28 cellular contexts compared by ENCODE assay signal in the genomic region with DNA sequence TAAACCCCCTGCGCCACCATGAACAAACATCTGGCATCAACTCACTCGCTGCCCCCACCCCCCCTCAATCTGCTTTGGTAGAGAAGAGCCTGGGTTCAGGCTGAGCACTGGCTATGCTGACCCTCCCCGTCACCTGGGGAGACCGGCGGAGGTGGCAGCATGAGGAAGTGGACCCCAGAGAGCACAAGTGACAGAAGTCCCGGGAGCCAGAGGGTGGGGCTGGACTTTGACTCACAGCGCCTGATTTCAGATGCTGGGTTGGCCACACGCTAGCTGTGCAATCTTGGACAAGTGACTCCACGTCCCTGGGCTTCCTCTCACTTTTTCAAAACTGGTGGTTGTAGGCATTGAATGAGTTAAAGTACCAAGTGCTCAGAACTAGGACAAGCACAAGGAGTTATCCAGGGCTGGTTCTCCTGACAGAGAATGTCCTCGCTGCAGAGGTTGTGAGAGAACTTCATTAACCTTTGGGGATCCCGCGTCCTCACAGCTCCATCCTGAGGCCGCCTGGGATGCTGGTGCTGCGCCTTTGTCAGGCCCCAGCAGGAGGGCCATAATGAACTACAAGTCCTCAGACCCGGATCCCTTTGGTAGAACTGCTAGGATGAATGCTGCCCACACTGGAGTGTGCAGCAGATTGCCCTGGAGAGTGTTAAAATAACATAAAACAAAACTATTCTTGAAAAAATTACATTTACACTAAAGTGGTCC. TPM values are rescaled to one million over a fixed set of nuclear protein-coding genes. Genes with fewer than 3 reads are reported as not detected.
DNase-seq lines count a peak whose midpoint lies in the region; ATAC-seq and TF ChIP-seq lines count a peak whose summit lies in the region.
"Had no signal": no experiment of that assay in that cellular context is flagged by ENCODE, and none has a peak within 500 bp of the region (broad histone marks: within the 10 kb centered on the region; RNA-seq: fewer than 3 reads in every experiment).

No MANE protein-coding gene starts in this region.

- H3K4me1 Mint-ChIP-seq in Calu3 (ENCODE audit: low read depth, unreplicated experiment): peaks cover 14% of the 10 kb centered on the region
- H3K4me1 Mint-ChIP-seq: immature natural killer cell had no signal

- no peaks in the 10 kb centered on the region for H3K9me3 Mint-ChIP-seq in Calu3 (ENCODE audit: low read depth, unreplicated experiment)
- H3K9me3 Mint-ChIP-seq: activated naive CD4-positive, alpha-beta T cell treated with anti-CD3 and anti-CD28 coated beads for 36 hours; activated T-cell treated with anti-CD3 and anti-CD28 coated beads, Interleukin-2, amount 50 U/mL, for 72 hours; CD4-positive, alpha-beta T cell; immature natural killer cell; T-helper 1 cell treated with Interleukin-12 subunit alpha and Interleukin-12 subunit beta and Interleukin-4 antibody, amounts not matched to agents 30 μg/mL and 1 μg/mL, for 36 hours had no signal

- DNase-seq in Calu3: peak; percentile 26
- DNase-seq in NCI-H146 (lab: John Stamatoyannopoulos, UW): peak; percentile 61
- DNase-seq in hepatocyte (ENCODE audit: low spot score): peak; percentile 77
- peak; percentile 41 for DNase-seq in osteoblast (ENCODE audit: insufficient read length, low spot score, missing footprints)
- DNase-seq in NK-92 treated with Interleukin-12 subunit alpha and Interleukin-12 subunit beta, amount 100 ng/mL, for 24 hours (lab: John Stamatoyannopoulos, UW): no peak
- DNase-seq in central memory CD4-positive, alpha-beta T cell: no peak
- no peak for DNase-seq in DMS114 treated with DMSO at 0.1 percent for 48 hours (lab: John Stamatoyannopoulos, UW; ENCODE audit: unreplicated experiment)
- DNase-seq: activated CD4-positive, alpha-beta T cell treated with anti-CD3 and anti-CD28 coated beads, Interleukin-2, amount 50 U/mL, for 48 hours; activated naive CD4-positive, alpha-beta T cell treated with anti-CD3 and anti-CD28 coated beads for 36 hours; activated T-cell treated with anti-CD3 and anti-CD28 coated beads, Interleukin-2, amount 50 U/mL, for 72 hours; CD4-positive, alpha-beta T cell; cerebellar nuclear complex; immature natural killer cell; mesenchymal stem cell; NCI-H2081; NCI-H526 treated with DMSO at 0.1 percent for 48 hours; PC-9; Right ventricle myocardium superior; sigmoid colon; stimulated activated CD4-positive, alpha-beta T cell treated with anti-CD3 and anti-CD28 coated beads, Interleukin-4, amount 100 ng/mL, for 1 hour had no signal

- intact Hi-C loops in Calu3 (cut with micrococcal nuclease; ENCODE audit: unreplicated experiment): no loop called here

- no peaks in the 10 kb centered on the region for H3K27me3 Mint-ChIP-seq in Calu3 (ENCODE audit: unreplicated experiment)
- H3K27me3 Mint-ChIP-seq: CD4-positive, alpha-beta T cell had no signal

- H2AFZ ChIP-seq in hepatocyte: no peak overlapping the region
- H2AFZ ChIP-seq in osteoblast (ENCODE audit: low read length): no peak overlapping the region
- H2AFZ ChIP-seq: PC-9 had no signal

- no peak overlapping the region for H3K4me3 ChIP-seq in hepatocyte
- H3K4me3 ChIP-seq in osteoblast (ENCODE audit: insufficient read depth, low read length): no peak overlapping the region
- H3K4me3 ChIP-seq: PC-9, sigmoid colon, tibial nerve had no signal

- no peak overlapping the region for H3K4me3 Mint-ChIP-seq in Calu3 (ENCODE audit: low read depth, unreplicated experiment)
- H3K4me3 Mint-ChIP-seq: activated naive CD4-positive, alpha-beta T cell treated with anti-CD3 and anti-CD28 coated beads for 36 hours; activated T-cell treated with anti-CD3 and anti-CD28 coated beads, Interleukin-2, amount 50 U/mL, for 72 hours; brain; CD4-positive, alpha-beta T cell; immature natural killer cell; T-helper 1 cell treated with Interleukin-12 subunit alpha and Interleukin-12 subunit beta and Interleukin-4 antibody, amounts not matched to agents 30 μg/mL and 1 μg/mL, for 36 hours had no signal

- peak overlapping the region; percentile 57 for H3K4me2 ChIP-seq in hepatocyte
- H3K4me2 ChIP-seq in osteoblast (ENCODE audit: insufficient read depth, low read length): no peak overlapping the region
- H3K4me2 ChIP-seq: PC-9 had no signal

- TF ChIP-seq CTCF in Calu3 (IDR thresholded peaks at IDR 0.05; ENCODE audit: unreplicated experiment) (no peak), hepatocyte (IDR thresholded peaks at IDR 0.05; ENCODE audit: poor library complexity) (no peak), osteoblast (IDR thresholded peaks at IDR 0.05; ENCODE audit: extremely low read depth, low read depth, low read length) (no peak)

- H3K79me2 ChIP-seq in hepatocyte (no peaks in the 10 kb centered on the region), osteoblast (ENCODE audit: insufficient read depth, low read length) (no peaks in the 10 kb centered on the region)

- H3K36me3 Mint-ChIP-seq in Calu3 (ENCODE audit: insufficient read depth, unreplicated experiment): no peaks in the 10 kb centered on the region
- H3K36me3 Mint-ChIP-seq: brain, immature natural killer cell had no signal

- H3K9me3 ChIP-seq in hepatocyte (ENCODE audit: low read depth): no peaks in the 10 kb centered on the region
- no peaks in the 10 kb centered on the region for H3K9me3 ChIP-seq in osteoblast (ENCODE audit: low read depth, low read length)
- H3K9me3 ChIP-seq: sigmoid colon, tibial nerve had no signal

- H3K36me3 ChIP-seq in hepatocyte (replicated peaks; ENCODE audit: insufficient read depth, low read depth) (no peaks in the 10 kb centered on the region), osteoblast (ENCODE audit: insufficient read depth, low read length) (no peaks in the 10 kb centered on the region)
- H3K36me3 ChIP-seq: sigmoid colon, tibial nerve had no signal

- H3K4me1 ChIP-seq in hepatocyte (ENCODE audit: insufficient read depth) (peaks cover 9% of the 10 kb centered on the region), osteoblast (ENCODE audit: insufficient read depth, low read length) (no peaks in the 10 kb centered on the region)
- H3K4me1 ChIP-seq: sigmoid colon, tibial nerve had no signal

- CTCF ChIA-PET in Calu3 (lab: Charles Lee): no interaction called here

- no peaks in the 10 kb centered on the region for H4K20me1 ChIP-seq in hepatocyte (ENCODE audit: insufficient read depth, poor library complexity, severe bottlenecking)
- H4K20me1 ChIP-seq in osteoblast (ENCODE audit: insufficient read depth, low read length): no peaks in the 10 kb centered on the region

- no peaks in the 10 kb centered on the region for H3K9me2 ChIP-seq in hepatocyte (replicated peaks; ENCODE audit: insufficient read depth)

- peak overlapping the region; percentile 61 for H3K27ac ChIP-seq in hepatocyte
- no peak overlapping the region for H3K27ac ChIP-seq in osteoblast (ENCODE audit: low read depth, low read length)
- H3K27ac ChIP-seq: PC-9, sigmoid colon, tibial nerve had no signal

- H3K27ac Mint-ChIP-seq in Calu3 (ENCODE audit: unreplicated experiment): no peak overlapping the region
- H3K27ac Mint-ChIP-seq: activated naive CD4-positive, alpha-beta T cell treated with anti-CD3 and anti-CD28 coated beads for 36 hours; CD4-positive, alpha-beta T cell; immature natural killer cell; T-helper 1 cell treated with Interleukin-12 subunit alpha and Interleukin-12 subunit beta and Interleukin-4 antibody, amounts not matched to agents 30 μg/mL and 1 μg/mL, for 36 hours had no signal

- H3K27me3 ChIP-seq in hepatocyte (no peaks in the 10 kb centered on the region), osteoblast (ENCODE audit: insufficient read depth, low read length) (no peaks in the 10 kb centered on the region)
- H3K27me3 ChIP-seq: sigmoid colon, tibial nerve had no signal

- WGBS in hepatocyte (ENCODE audit: low lambda C conversion rate, missing lambda C conversion rate): 66% methylated on average over 13 of the region's 15 CpGs

- BruUV-seq in Calu3 (replicated peaks; lab: Mats Ljungman, UMichigan): no TSS peak

- ATAC-seq in GM21447 (IDR thresholded peaks at IDR 0.05; ENCODE audit: unreplicated experiment): no peak
- ATAC-seq: activated T-cell treated with anti-CD3 and anti-CD28 coated beads, Interleukin-2, amount 50 U/mL, for 72 hours; SK-N-SH treated with all-trans-retinoic acid at 6 μM for 48 hours had no signal

RNA-seq across cellular contexts. Expression of gene RASGEF1A, which starts 48.8 kb away (rescaled TPM):
- total RNA-seq in Calu3 (2022): 1.0 and 1.4 TPM in 2 replicates
- 2.2 and 2.7 TPM in 2 replicates for total RNA-seq in hepatocyte
- 1.4 and 1.5 TPM in 2 replicates for polyA plus RNA-seq in hepatocyte
- 1.1 TPM in 1 of 2 replicates, not detected in the other for total RNA-seq in osteoblast
- total RNA-seq: A673; activated naive CD4-positive, alpha-beta T cell treated with anti-CD3 and anti-CD28 coated beads for 36 hours; MCF 10A had no signal

RNA-seq across cellular contexts. Expression of gene FXYD4, which starts 55.7 kb away (rescaled TPM):
- total RNA-seq in Calu3 (2022): not detected in 2 replicates
- 0.80 TPM in 1 of 2 replicates, not detected in the other for total RNA-seq in hepatocyte
- polyA plus RNA-seq in hepatocyte: 0.19 and 4.8 TPM in 2 replicates
- not detected in 2 replicates for total RNA-seq in osteoblast
- total RNA-seq: A673; activated naive CD4-positive, alpha-beta T cell treated with anti-CD3 and anti-CD28 coated beads for 36 hours; activated T-cell treated with anti-CD3 and anti-CD28 coated beads, Interleukin-2, amount 50 U/mL, for 72 hours; CD4-positive, alpha-beta T cell; endothelial cell of umbilical vein; MCF 10A; PC-9; Right ventricle myocardium superior; sigmoid colon; tibial nerve had no signal
- polyA plus RNA-seq: endothelial cell of umbilical vein, immature natural killer cell, sigmoid colon had no signal

Comparison
In these comparisons a context has a peak if more than half of its experiments do, and no peak if none do; other contexts are left out.
1. DNase-seq: peak in Calu3 (single experiment), NCI-H146 (single experiment), hepatocyte (single experiment) and osteoblast (single experiment); none in NK-92 treated with Interleukin-12 subunit alpha and Interleukin-12 subunit beta, amount 100 ng/mL, for 24 hours (single experiment), central memory CD4-positive, alpha-beta T cell (single experiment) and DMS114 treated with DMSO at 0.1 percent for 48 hours (single experiment).